In the genomic region with DNA sequence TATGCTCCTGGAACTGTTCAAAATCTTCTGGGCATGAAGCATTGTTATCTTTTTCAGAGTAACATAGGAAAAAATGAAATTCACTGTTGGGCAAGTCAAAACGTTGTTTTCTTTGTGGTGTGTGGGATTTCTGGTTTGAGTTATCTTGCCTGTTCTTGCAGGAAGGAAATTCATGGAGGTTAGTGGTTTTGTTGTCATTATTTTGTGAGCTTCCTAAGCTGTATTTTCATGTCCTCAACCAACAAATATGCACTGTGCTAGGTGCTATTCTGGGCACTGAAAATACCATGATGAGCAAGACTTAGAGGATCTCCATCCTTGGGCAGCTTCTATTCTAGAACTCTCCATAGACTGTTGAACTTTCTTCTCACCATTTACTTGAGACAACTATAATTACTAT, we compare ENCODE assay signal across 14 cellular contexts. TPM values are rescaled to one million over a fixed set of nuclear protein-coding genes. Genes with fewer than 3 reads are reported as not detected.
DNase-seq lines count a peak whose midpoint lies in the region; ATAC-seq and TF ChIP-seq lines count a peak whose summit lies in the region.
"Had no signal": no experiment of that assay in that cellular context is flagged by ENCODE, and none has a peak within 500 bp of the region (broad histone marks: within the 10 kb centered on the region; RNA-seq: fewer than 3 reads in every experiment).

No MANE protein-coding gene starts in this region.

- TF ChIP-seq CTCF in upper lobe of left lung (IDR thresholded peaks at IDR 0.05), result no peak

- H3K36me3 ChIP-seq in mesenchymal stem cell (ENCODE audit: control insufficient read depth in 1 of 2, insufficient read depth in 2 of 2, low read depth in 1 of 2, low read length in 2 of 2) (no peaks in the 10 kb centered on the region), upper lobe of left lung (no peaks in the 10 kb centered on the region)

- no peak overlapping the region for H2AFZ ChIP-seq in mesenchymal stem cell (ENCODE audit: low read depth, low read length)

- no peak overlapping the region for H3K27ac ChIP-seq in mesenchymal stem cell (ENCODE audit: low read length, poor library complexity, severe bottlenecking)
- no peak overlapping the region for H3K27ac ChIP-seq in upper lobe of left lung
- H3K27ac ChIP-seq: 22Rv1 had no signal

- H3K4me1 Mint-ChIP-seq in activated naive CD8-positive, alpha-beta T cell treated with anti-CD3 and anti-CD28 coated beads, Interleukin-2, amount 10 ng/mL, durations not matched to agents 7 days and 5 days, result peaks cover 28% of the 10 kb centered on the region

- H3K9me3 ChIP-seq in mesenchymal stem cell (ENCODE audit: control insufficient read depth, low read length) (no peaks in the 10 kb centered on the region), upper lobe of left lung (no peaks in the 10 kb centered on the region)

- no peak for TF ChIP-seq EP300 in upper lobe of left lung (IDR thresholded peaks at IDR 0.05)

- H3K18ac ChIP-seq in mesenchymal stem cell (ENCODE audit: low read depth in 1 of 2, low read length in 2 of 2), result no peak overlapping the region

- DNase-seq in SKM-1 treated with dmso at 0.1 percent for 144 hours (lab: John Stamatoyannopoulos, UW; ENCODE audit: unreplicated experiment) (peak; percentile 43), SKM-1 (lab: John Stamatoyannopoulos, UW; ENCODE audit: unreplicated experiment) (no peak), LHCN-M2 (ENCODE audit: low read depth) (peak; percentile 61), mesenchymal stem cell (peak; percentile 49), upper lobe of left lung (no peak)
- no peak for DNase-seq in activated naive CD8-positive, alpha-beta T cell treated with anti-CD3 and anti-CD28 coated beads, Interleukin-2, amount 10 ng/mL, durations not matched to agents 7 days and 5 days
- DNase-seq: midbrain; NCI-H1436 treated with DMSO at 0.1 percent for 48 hours; stimulated activated CD4-positive, alpha-beta T cell treated with anti-CD3 and anti-CD28 coated beads, Interleukin-4, amount 100 ng/mL, for 1 hour; substantia nigra had no signal

- no peak overlapping the region for H3K9ac ChIP-seq in mesenchymal stem cell (ENCODE audit: low read length)

- POLR2A ChIA-PET in activated naive CD8-positive, alpha-beta T cell treated with anti-CD3 and anti-CD28 coated beads, Interleukin-2, amount 10 ng/mL, durations not matched to agents 7 days and 5 days (lab: Charles Lee), result interaction anchor here (1.5 kb wide), 1 partner anchor 369 kb away, joined by 3 read pairs; a partner anchor contains a TSS

- no peak overlapping the region for H2BK12ac ChIP-seq in mesenchymal stem cell (ENCODE audit: low read length in 2 of 2)

- H3K4me3 ChIP-seq in mesenchymal stem cell (ENCODE audit: insufficient read depth in 1 of 2, low read depth in 1 of 2, low read length in 2 of 2) (no peak overlapping the region), upper lobe of left lung (no peak overlapping the region)

- H3K27me3 ChIP-seq in mesenchymal stem cell (ENCODE audit: control insufficient read depth in 1 of 2, insufficient read depth in 1 of 2, low read length in 2 of 2) (no peaks in the 10 kb centered on the region), upper lobe of left lung (no peaks in the 10 kb centered on the region)

- H3K27ac Mint-ChIP-seq in activated naive CD8-positive, alpha-beta T cell treated with anti-CD3 and anti-CD28 coated beads, Interleukin-2, amount 10 ng/mL, durations not matched to agents 7 days and 5 days, result peak overlapping the region; percentile 60

- H2BK15ac ChIP-seq in mesenchymal stem cell (ENCODE audit: low read depth, poor library complexity, severe bottlenecking), result no peak overlapping the region

- peaks cover 3% of the 10 kb centered on the region for H3K36me3 Mint-ChIP-seq in activated naive CD8-positive, alpha-beta T cell treated with anti-CD3 and anti-CD28 coated beads, Interleukin-2, amount 10 ng/mL, durations not matched to agents 7 days and 5 days

- no peak overlapping the region for H3K4ac ChIP-seq in mesenchymal stem cell (ENCODE audit: low read depth in 1 of 2, low read length in 2 of 2)

- H3K4me3 Mint-ChIP-seq in activated naive CD8-positive, alpha-beta T cell treated with anti-CD3 and anti-CD28 coated beads, Interleukin-2, amount 10 ng/mL, durations not matched to agents 7 days and 5 days, result peak overlapping the region; percentile 71

- 71% methylated on average over 1 of the region's 1 CpG for WGBS in mesenchymal stem cell
- 27 to 32% methylated on average over 1 of the region's 1 CpG for WGBS in upper lobe of left lung, 2 donors

- no peak overlapping the region for H3K4me2 ChIP-seq in mesenchymal stem cell (ENCODE audit: low read length, poor library complexity, severe bottlenecking)

- no peak overlapping the region for H3K23ac ChIP-seq in mesenchymal stem cell (ENCODE audit: low read length in 2 of 2)

- H3K4me1 ChIP-seq in mesenchymal stem cell (ENCODE audit: control insufficient read depth, insufficient read depth, low read depth, low read length), result no peaks in the 10 kb centered on the region
- peaks cover under 1 to 1% (median under 1%) of the 10 kb centered on the region in 4 donors for H3K4me1 ChIP-seq in upper lobe of left lung

- no peak for ATAC-seq in activated naive CD8-positive, alpha-beta T cell treated with anti-CD3 and anti-CD28 coated beads, Interleukin-2, amount 10 ng/mL, durations not matched to agents 7 days and 5 days (ENCODE audit: low read depth)
- ATAC-seq in GM19467 (IDR thresholded peaks at IDR 0.05; ENCODE audit: unreplicated experiment) (no peak), upper lobe of left lung (ENCODE audit: low FRiP score in 2 of 2) (no peak), HG02623 (IDR thresholded peaks at IDR 0.05; ENCODE audit: unreplicated experiment) (no peak)
- ATAC-seq: SK-N-SH treated with all-trans-retinoic acid at 6 μM for 48 hours had no signal

- no peak overlapping the region for H2BK120ac ChIP-seq in mesenchymal stem cell (ENCODE audit: low read depth, low read length)

- H2AK5ac ChIP-seq in mesenchymal stem cell (ENCODE audit: low read length, severe bottlenecking), result no peak overlapping the region

- no peak overlapping the region for H2BK5ac ChIP-seq in mesenchymal stem cell (ENCODE audit: low read depth, low read length, poor library complexity, severe bottlenecking)

- H3K9me3 Mint-ChIP-seq in activated naive CD8-positive, alpha-beta T cell treated with anti-CD3 and anti-CD28 coated beads, Interleukin-2, amount 10 ng/mL, durations not matched to agents 7 days and 5 days, result no peaks in the 10 kb centered on the region

- H3K27me3 Mint-ChIP-seq in activated naive CD8-positive, alpha-beta T cell treated with anti-CD3 and anti-CD28 coated beads, Interleukin-2, amount 10 ng/mL, durations not matched to agents 7 days and 5 days, result no peaks in the 10 kb centered on the region

- H3K79me1 ChIP-seq in mesenchymal stem cell (replicated peaks; ENCODE audit: low read length, poor library complexity, severe bottlenecking), result no peaks in the 10 kb centered on the region

- H4K8ac ChIP-seq in mesenchymal stem cell (ENCODE audit: low read length), result no peak overlapping the region

- no peak overlapping the region for H3K14ac ChIP-seq in mesenchymal stem cell (ENCODE audit: low read length in 2 of 2)

- TF ChIP-seq POLR2A in upper lobe of left lung (IDR thresholded peaks at IDR 0.05), result no peak

- H4K91ac ChIP-seq in mesenchymal stem cell (ENCODE audit: low read length), result no peak overlapping the region

RNA-seq across cellular contexts. Expression of a gene that starts 16.9 kb away (rescaled TPM):
- total RNA-seq in LHCN-M2 (2014; rRNA removed) (not detected in 2 replicates), upper lobe of left lung (not detected)
- not detected for polyA plus RNA-seq in LHCN-M2 (2012)
- 1 to 10 TPM; 7.5 to 9.8 TPM for total RNA-seq in activated naive CD8-positive, alpha-beta T cell treated with anti-CD3 and anti-CD28 coated beads, Interleukin-2, amount 10 ng/mL, durations not matched to agents 7 days and 5 days
- not detected for polyA plus RNA-seq in mesenchymal stem cell (2013, experiment 1 of 2)
- 0.19 TPM for polyA plus RNA-seq in mesenchymal stem cell (2013, experiment 2 of 2)

Comparison
In these comparisons a context has a peak if more than half of its experiments do, and no peak if none do; other contexts are left out.
1. DNase-seq: peak in SKM-1 treated with dmso at 0.1 percent for 144 hours (single experiment), LHCN-M2 (single experiment) and mesenchymal stem cell (single experiment); none in SKM-1 (single experiment), activated naive CD8-positive, alpha-beta T cell treated with anti-CD3 and anti-CD28 coated beads, Interleukin-2, amount 10 ng/mL, durations not matched to agents 7 days and 5 days (single experiment) and upper lobe of left lung (0 of 2).